ENCODE assay signal across 10 cellular contexts in genomic region chr13:73849292-73849691, GRCh38.
A peak's percentile ranks its signal among the peaks of the same experiment; 100 is the strongest.
DNase-seq lines count a peak whose midpoint lies in the region; ATAC-seq, FAIRE-seq and TF ChIP-seq lines count a peak whose summit lies in the region.
"Had no signal": no experiment of that assay in that cellular context is flagged by ENCODE, and none has a peak within 500 bp of the region (broad histone marks: within the 10 kb centered on the region; RNA-seq: fewer than 3 reads in every experiment).

No MANE protein-coding gene starts in this region.

- no peak overlapping the region for H3K4me3 Mint-ChIP-seq in activated naive CD4-positive, alpha-beta T cell treated with anti-CD3 and anti-CD28 coated beads for 36 hours
- H3K4me3 Mint-ChIP-seq in astrocyte (ENCODE audit: unreplicated experiment): no peak overlapping the region
- H3K4me3 Mint-ChIP-seq in naive thymus-derived CD4-positive, alpha-beta T cell: peak overlapping the region in 4 of 10 donors; percentile 6 to 65 (median 47)
- H3K4me3 Mint-ChIP-seq: dendritic cell treated with granulocyte-macrophage colony-stimulating factor and Interleukin-4, amounts not matched to agents 40 ng/mL and 50 ng/mL, for 4 days; stimulated activated naive CD8-positive, alpha-beta T cell treated with anti-CD3 and anti-CD28 coated beads, Interleukin-15, Interleukin-2, amounts not matched to agents 100 ng/mL and 50 ng/mL, for 24 hours had no signal

- H4K20me1 ChIP-seq in astrocyte (ENCODE audit: insufficient read depth, low read length): no peaks in the 10 kb centered on the region

- H3K9me3 ChIP-seq in astrocyte (ENCODE audit: insufficient read depth, low read depth, low read length): no peaks in the 10 kb centered on the region
- no peaks in the 10 kb centered on the region for H3K9me3 ChIP-seq in naive thymus-derived CD4-positive, alpha-beta T cell (ENCODE audit: control insufficient read depth in 2 of 3, low read length in 3 of 3)

- peak; percentile 43 for TF ChIP-seq CTCF in astrocyte (IDR thresholded peaks at IDR 0.05; ENCODE audit: insufficient read depth, low read depth, low read length)

- H3K79me2 ChIP-seq in astrocyte (ENCODE audit: insufficient read depth, low read length): peaks cover 4% of the 10 kb centered on the region

- peaks cover 41% of the 10 kb centered on the region for H3K4me1 Mint-ChIP-seq in activated naive CD4-positive, alpha-beta T cell treated with anti-CD3 and anti-CD28 coated beads for 36 hours (ENCODE audit: low read depth)
- peaks cover 4% of the 10 kb centered on the region for H3K4me1 Mint-ChIP-seq in astrocyte (ENCODE audit: low read depth, unreplicated experiment)
- peaks cover 6 to 64% (median 51%) of the 10 kb centered on the region in 7 donors for H3K4me1 Mint-ChIP-seq in naive thymus-derived CD4-positive, alpha-beta T cell

- no peaks in the 10 kb centered on the region for H3K27me3 ChIP-seq in astrocyte (ENCODE audit: insufficient read depth, low read length)
- no peaks in the 10 kb centered on the region for H3K27me3 ChIP-seq in naive thymus-derived CD4-positive, alpha-beta T cell (ENCODE audit: control insufficient read depth in 2 of 2, insufficient read depth in 2 of 2, low read length in 2 of 2)

- no peak overlapping the region for H3K4me2 ChIP-seq in astrocyte (ENCODE audit: low read length)

- no peak for ATAC-seq in activated naive CD4-positive, alpha-beta T cell treated with anti-CD3 and anti-CD28 coated beads, Interleukin-2, amount 50 U/mL, for 72 hours
- ATAC-seq in naive thymus-derived CD4-positive, alpha-beta T cell: no peak

- H3K27me3 Mint-ChIP-seq in activated naive CD4-positive, alpha-beta T cell treated with anti-CD3 and anti-CD28 coated beads for 36 hours (ENCODE audit: low read depth): no peaks in the 10 kb centered on the region
- H3K27me3 Mint-ChIP-seq in astrocyte (ENCODE audit: low read depth, unreplicated experiment): no peaks in the 10 kb centered on the region
- no peaks in the 10 kb centered on the region for H3K27me3 Mint-ChIP-seq in naive thymus-derived CD4-positive, alpha-beta T cell
- H3K27me3 Mint-ChIP-seq: dendritic cell treated with granulocyte-macrophage colony-stimulating factor and Interleukin-4, amounts not matched to agents 40 ng/mL and 50 ng/mL, for 4 days; stimulated activated naive CD8-positive, alpha-beta T cell treated with anti-CD3 and anti-CD28 coated beads, Interleukin-15, Interleukin-2, amounts not matched to agents 100 ng/mL and 50 ng/mL, for 24 hours had no signal

- H3K4me3 ChIP-seq in astrocyte (ENCODE audit: insufficient read depth, low read depth, low read length): no peak overlapping the region
- H3K4me3 ChIP-seq in naive thymus-derived CD4-positive, alpha-beta T cell (ENCODE audit: low read length): no peak overlapping the region

- CTCF ChIA-PET in activated naive CD4-positive, alpha-beta T cell treated with anti-CD3 and anti-CD28 coated beads for 36 hours (lab: Charles Lee): interaction anchor here (0.6 to 1.6 kb wide), 8 partner anchors 16 to 666 kb away, joined by 3 to 7 read pairs (median 4); no protein-coding TSS in a partner anchor
- CTCF ChIA-PET in naive thymus-derived CD4-positive, alpha-beta T cell (lab: Charles Lee): interaction anchor here (0.7 to 2.4 kb wide), 6 partner anchors 13 to 830 kb away, joined by 3 to 13 read pairs (median 7); no protein-coding TSS in a partner anchor

- no peak overlapping the region for H2AFZ ChIP-seq in astrocyte (ENCODE audit: low read depth, low read length)

- TF ChIP-seq POLR2A in H54 (IDR thresholded peaks at IDR 0.05; ENCODE audit: low read depth, low read length): no peak

- H3K27ac ChIP-seq in astrocyte (ENCODE audit: low read depth, low read length): no peak overlapping the region
- H3K27ac ChIP-seq in naive thymus-derived CD4-positive, alpha-beta T cell (ENCODE audit: low read depth, low read length): no peak overlapping the region

- no peaks in the 10 kb centered on the region for H3K9me3 Mint-ChIP-seq in activated naive CD4-positive, alpha-beta T cell treated with anti-CD3 and anti-CD28 coated beads for 36 hours
- H3K9me3 Mint-ChIP-seq in activated naive CD4-positive, alpha-beta T cell treated with anti-CD3 and anti-CD28 coated beads, Interleukin-2, amount 50 U/mL, for 72 hours: peaks cover 0 to 5% of the 10 kb centered on the region in 2 donors
- no peaks in the 10 kb centered on the region for H3K9me3 Mint-ChIP-seq in astrocyte (ENCODE audit: unreplicated experiment)
- H3K9me3 Mint-ChIP-seq in naive thymus-derived CD4-positive, alpha-beta T cell: peaks cover 0 to 4% (median 0%) of the 10 kb centered on the region in 11 donors
- H3K9me3 Mint-ChIP-seq: dendritic cell treated with granulocyte-macrophage colony-stimulating factor and Interleukin-4, amounts not matched to agents 40 ng/mL and 50 ng/mL, for 4 days; stimulated activated naive CD8-positive, alpha-beta T cell treated with anti-CD3 and anti-CD28 coated beads, Interleukin-15, Interleukin-2, amounts not matched to agents 100 ng/mL and 50 ng/mL, for 24 hours had no signal

- peaks cover 11% of the 10 kb centered on the region for H3K36me3 Mint-ChIP-seq in activated naive CD4-positive, alpha-beta T cell treated with anti-CD3 and anti-CD28 coated beads for 36 hours (ENCODE audit: low read depth)
- H3K36me3 Mint-ChIP-seq in activated naive CD4-positive, alpha-beta T cell treated with anti-CD3 and anti-CD28 coated beads, Interleukin-2, amount 50 U/mL, for 72 hours: peaks cover 8 to 9% of the 10 kb centered on the region in 2 donors
- peaks cover 7% of the 10 kb centered on the region for H3K36me3 Mint-ChIP-seq in astrocyte (ENCODE audit: low read depth, unreplicated experiment)
- peaks cover 7 to 26% (median 23%) of the 10 kb centered on the region in 5 donors for H3K36me3 Mint-ChIP-seq in naive thymus-derived CD4-positive, alpha-beta T cell

- no peak overlapping the region for H3K27ac Mint-ChIP-seq in activated naive CD4-positive, alpha-beta T cell treated with anti-CD3 and anti-CD28 coated beads for 36 hours
- H3K27ac Mint-ChIP-seq in activated naive CD4-positive, alpha-beta T cell treated with anti-CD3 and anti-CD28 coated beads, Interleukin-2, amount 50 U/mL, for 72 hours: no peak overlapping the region
- H3K27ac Mint-ChIP-seq in astrocyte (ENCODE audit: unreplicated experiment): peak overlapping the region; percentile 12
- H3K27ac Mint-ChIP-seq in naive thymus-derived CD4-positive, alpha-beta T cell: peak overlapping the region in 6 of 9 donors; percentile 3 to 86 (median 64)
- H3K27ac Mint-ChIP-seq: dendritic cell treated with granulocyte-macrophage colony-stimulating factor and Interleukin-4, amounts not matched to agents 40 ng/mL and 50 ng/mL, for 4 days; stimulated activated naive CD8-positive, alpha-beta T cell treated with anti-CD3 and anti-CD28 coated beads, Interleukin-15, Interleukin-2, amounts not matched to agents 100 ng/mL and 50 ng/mL, for 24 hours had no signal

- intact Hi-C loops in activated naive CD4-positive, alpha-beta T cell treated with anti-CD3 and anti-CD28 coated beads for 36 hours (cut with micrococcal nuclease): no loop called here
- intact Hi-C loops in naive thymus-derived CD4-positive, alpha-beta T cell (cut with micrococcal nuclease): loop anchor here (1.0 to 2.0 kb wide), 2 partner anchors 14 to 438 kb away; no protein-coding TSS in a partner anchor

- FAIRE-seq in astrocyte (lab: Jason Lieb, UNC) (no peak), H54 (lab: Jason Lieb, UNC) (no peak)

- H3K4me1 ChIP-seq in astrocyte (ENCODE audit: insufficient read depth, low read length): peaks cover 3% of the 10 kb centered on the region
- peaks cover 10 to 16% of the 10 kb centered on the region in 2 donors for H3K4me1 ChIP-seq in naive thymus-derived CD4-positive, alpha-beta T cell (ENCODE audit: control insufficient read depth in 2 of 2, insufficient read depth in 2 of 2, low read length in 2 of 2)

- peak; percentile 52 for DNase-seq in activated naive CD4-positive, alpha-beta T cell treated with anti-CD3 and anti-CD28 coated beads for 36 hours
- no peak for DNase-seq in activated naive CD4-positive, alpha-beta T cell treated with anti-CD3 and anti-CD28 coated beads, Interleukin-2, amount 50 U/mL, for 72 hours (ENCODE audit: low spot score in 2 of 2)
- DNase-seq in HT1080 (ENCODE audit: low read depth) (peak; percentile 58), astrocyte (ENCODE audit: low read depth) (peak; percentile 31), GF-D8 (lab: John Stamatoyannopoulos, UW) (no peak), SIG-M5 (lab: John Stamatoyannopoulos, UW) (no peak), H54 (ENCODE audit: insufficient read length, low spot score) (no peak)
- DNase-seq in naive thymus-derived CD4-positive, alpha-beta T cell: peak in 4 of 9 donors; percentile 8 to 30 (median 21)

- H3K9ac ChIP-seq in astrocyte (ENCODE audit: low read length): no peak overlapping the region

- POLR2A ChIA-PET in naive thymus-derived CD4-positive, alpha-beta T cell (lab: Charles Lee): interaction anchor here (0.9 to 2.0 kb wide), 2 partner anchors 83 to 108 kb away, joined by 3 to 5 read pairs; no protein-coding TSS in a partner anchor

- peaks cover 7% of the 10 kb centered on the region for H3K36me3 ChIP-seq in astrocyte (ENCODE audit: insufficient read depth, low read length)
- H3K36me3 ChIP-seq in naive thymus-derived CD4-positive, alpha-beta T cell (ENCODE audit: control insufficient read depth in 2 of 3, insufficient read depth in 3 of 3, low read length in 3 of 3): peaks cover 4 to 10% (median 8%) of the 10 kb centered on the region in 3 experiments

Comparison
In these comparisons a context has a peak if more than half of its experiments do, and no peak if none do; other contexts are left out.
1. DNase-seq: peak in activated naive CD4-positive, alpha-beta T cell treated with anti-CD3 and anti-CD28 coated beads for 36 hours (single experiment), HT1080 (single experiment) and astrocyte (single experiment); none in activated naive CD4-positive, alpha-beta T cell treated with anti-CD3 and anti-CD28 coated beads, Interleukin-2, amount 50 U/mL, for 72 hours (0 of 2), GF-D8 (single experiment), SIG-M5 (single experiment) and H54 (single experiment).
2. H3K27ac Mint-ChIP-seq: peak in astrocyte (single experiment) and naive thymus-derived CD4-positive, alpha-beta T cell (6 of 9); none in activated naive CD4-positive, alpha-beta T cell treated with anti-CD3 and anti-CD28 coated beads for 36 hours (single experiment) and activated naive CD4-positive, alpha-beta T cell treated with anti-CD3 and anti-CD28 coated beads, Interleukin-2, amount 50 U/mL, for 72 hours (0 of 2).